17 cellular contexts compared by ENCODE assay signal in genomic region chr6:7175463-7175862, GRCh38.
DNase-seq lines count a peak whose midpoint lies in the region; ATAC-seq and TF ChIP-seq lines count a peak whose summit lies in the region.
"Had no signal": no experiment of that assay in that cellular context is flagged by ENCODE, and none has a peak within 500 bp of the region (broad histone marks: within the 10 kb centered on the region; RNA-seq: fewer than 3 reads in every experiment).

No MANE protein-coding gene starts in this region.

- no peak for ATAC-seq in HG03108 (IDR thresholded peaks at IDR 0.05; ENCODE audit: unreplicated experiment)
- ATAC-seq in HG03095 (IDR thresholded peaks at IDR 0.05; ENCODE audit: unreplicated experiment): no peak
- ATAC-seq in HG03460 (IDR thresholded peaks at IDR 0.05; ENCODE audit: unreplicated experiment): no peak
- ATAC-seq: activated T-cell treated with anti-CD3 and anti-CD28 coated beads, Interleukin-2, amount 50 U/mL, for 72 hours; effector memory CD8-positive, alpha-beta T cell; lower lobe of right lung had no signal

- peak overlapping the region; percentile 7 for H4K91ac ChIP-seq in trophoblast cell (ENCODE audit: low read depth, low read length)

- peak overlapping the region; percentile 12 for H3K14ac ChIP-seq in trophoblast cell (ENCODE audit: low read length)

- no CpG with 5 or more reads among the region's 5 CpGs for WGBS in trophoblast cell (ENCODE audit: extremely low coverage, insufficient coverage, insufficient read length)

- H3K9me3 ChIP-seq in SK-N-MC (ENCODE audit: low read depth, low read length) (no peaks in the 10 kb centered on the region), trophoblast cell (ENCODE audit: insufficient read depth, low read depth, low read length) (peaks cover 2% of the 10 kb centered on the region)
- H3K9me3 ChIP-seq: Caco-2, lower lobe of right lung, vagina had no signal

- H4K12ac ChIP-seq in trophoblast cell (ENCODE audit: low read depth, low read length): no peak overlapping the region

- H3K4me1 ChIP-seq in trophoblast cell (ENCODE audit: control insufficient read depth in 1 of 2, insufficient read depth in 2 of 2, low read length in 2 of 2): peaks cover 39 to 41% of the 10 kb centered on the region in 2 experiments

- H2BK12ac ChIP-seq in trophoblast cell (ENCODE audit: low read length): peak overlapping the region; percentile 70

- no peak overlapping the region for H3K9ac ChIP-seq in SK-N-MC (ENCODE audit: insufficient read length)
- no peak overlapping the region for H3K9ac ChIP-seq in trophoblast cell (ENCODE audit: low read length)

- H3K79me2 ChIP-seq in trophoblast cell (ENCODE audit: control insufficient read depth, insufficient read depth, low read length, poor library complexity): peaks cover 6% of the 10 kb centered on the region

- H2BK5ac ChIP-seq in trophoblast cell (ENCODE audit: low read depth, low read length, poor library complexity): peak overlapping the region; percentile 12

- no peak overlapping the region for H3K4ac ChIP-seq in trophoblast cell (ENCODE audit: low read depth, low read length)

- no peaks in the 10 kb centered on the region for H3K27me3 ChIP-seq in trophoblast cell (ENCODE audit: insufficient read depth, low read length)
- H3K27me3 ChIP-seq: vagina had no signal

- DNase-seq in AG10803 (ENCODE audit: low read depth) (peak; percentile 61), SK-N-MC (ENCODE audit: low read depth, low spot score) (no peak), fibroblast of villous mesenchyme (ENCODE audit: low read depth) (peak; percentile 46), trophoblast cell (no peak)
- no peak for DNase-seq in activated CD4-positive, alpha-beta T cell treated with anti-CD3 and anti-CD28 coated beads, Interleukin-2, amount 50 U/mL, for 1 hour
- DNase-seq: activated CD4-positive, alpha-beta memory T cell treated with anti-CD3 and anti-CD28 coated beads, Interleukin-2, amount 10 ng/mL, durations not matched to agents 7 days and 5 days; activated T-cell treated with anti-CD3 and anti-CD28 coated beads, Interleukin-2, amount 50 U/mL, for 72 hours; Caco-2; effector memory CD8-positive, alpha-beta T cell; lower lobe of right lung; naive B cell; NCI-H2029; WERI-Rb-1 had no signal

- no peak overlapping the region for H4K8ac ChIP-seq in trophoblast cell (ENCODE audit: low read depth, low read length)

- peak overlapping the region; percentile 49 for H2AK5ac ChIP-seq in trophoblast cell (ENCODE audit: low read length)

- peak overlapping the region; percentile 64 for H2BK120ac ChIP-seq in trophoblast cell (ENCODE audit: insufficient read depth, low read length, poor library complexity)

- peaks cover 23% of the 10 kb centered on the region for H3K79me1 ChIP-seq in trophoblast cell (ENCODE audit: low read length)

- H3K27ac ChIP-seq in SK-N-MC (0 out of 2 replicates have a peak overlapping the region, but pooled peaks have one; percentile 64), trophoblast cell (ENCODE audit: low read depth, low read length) (peak overlapping the region; percentile 94)
- H3K27ac ChIP-seq: lower lobe of right lung, vagina, WERI-Rb-1 had no signal

- no peak overlapping the region for H3K4me2 ChIP-seq in trophoblast cell (ENCODE audit: low read length)

- no peak overlapping the region for H2AFZ ChIP-seq in trophoblast cell (ENCODE audit: insufficient read depth, low read length, poor library complexity)

- H3K18ac ChIP-seq in trophoblast cell (ENCODE audit: low read length): no peak overlapping the region

- no peak overlapping the region for H3K23ac ChIP-seq in trophoblast cell (ENCODE audit: low read length)

- TF ChIP-seq CTCF in AG10803 (conservative IDR thresholded peaks at IDR 0.05; ENCODE audit: low read length) (no peak), fibroblast of villous mesenchyme (IDR thresholded peaks at IDR 0.05; ENCODE audit: insufficient read depth, low read depth, low read length) (no peak)

- H3K36me3 ChIP-seq in SK-N-MC (ENCODE audit: insufficient read depth, low read length): peaks cover 35% of the 10 kb centered on the region
- H3K36me3 ChIP-seq in trophoblast cell (ENCODE audit: control insufficient read depth in 1 of 2, insufficient read depth in 2 of 2, low read length in 2 of 2): peaks cover 3 to 6% of the 10 kb centered on the region in 2 experiments

- no peak overlapping the region for H3K4me3 ChIP-seq in AG10803 (ENCODE audit: low read length)
- H3K4me3 ChIP-seq in SK-N-MC: no peak overlapping the region
- H3K4me3 ChIP-seq in fibroblast of villous mesenchyme (ENCODE audit: low read depth, low read length): no peak overlapping the region
- H3K4me3 ChIP-seq in trophoblast cell (ENCODE audit: low read depth, low read length): no peak overlapping the region
- H3K4me3 ChIP-seq: lower lobe of right lung, vagina had no signal

Comparison
In these comparisons a context has a peak if more than half of its experiments do, and no peak if none do; other contexts are left out.
1. DNase-seq: peak in AG10803 (single experiment) and fibroblast of villous mesenchyme (single experiment); none in SK-N-MC (single experiment), trophoblast cell (0 of 2) and activated CD4-positive, alpha-beta T cell treated with anti-CD3 and anti-CD28 coated beads, Interleukin-2, amount 50 U/mL, for 1 hour (single experiment).